In the genomic region with DNA sequence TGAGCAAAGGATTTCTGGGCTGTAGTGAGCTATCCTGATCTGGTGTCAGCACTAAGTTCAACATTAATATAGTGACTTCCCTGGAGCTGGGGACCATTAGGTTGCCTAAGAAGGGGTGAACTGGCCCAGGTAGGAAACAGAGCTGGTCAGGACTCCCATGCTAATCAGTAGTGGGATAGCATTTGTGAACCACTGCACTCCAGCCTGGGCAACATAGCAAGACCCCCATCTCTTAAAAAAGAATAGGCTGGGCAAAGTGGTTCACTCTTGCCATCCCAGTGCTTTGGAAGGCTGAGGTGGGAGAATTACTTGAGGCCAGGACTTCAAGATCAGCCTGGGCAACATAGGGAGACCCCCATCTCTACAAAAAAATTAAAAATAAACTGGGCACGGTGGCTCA, we compare ENCODE assay signal across 7 cellular contexts.
"Had no signal": no experiment of that assay in that cellular context is flagged by ENCODE, and none has a peak within 500 bp of the region (broad histone marks: within the 10 kb centered on the region; RNA-seq: fewer than 3 reads in every experiment).

No MANE protein-coding gene starts in this region.

- DNase-seq: GDM1, GF-D8 had no signal

- FAIRE-seq: G401.6, GM12878, GM12891, GM18507, GM19239 had no signal

- H3K4me3 ChIP-seq: GM12878 had no signal

- ATAC-seq: GM12878 had no signal
